Comparison of ENCODE assay signal across 10 cellular contexts in genomic region chr3:185930393-185931107, GRCh38. TPM values are rescaled to one million over a fixed set of nuclear protein-coding genes. Genes with fewer than 3 reads are reported as not detected.
A peak's percentile ranks its signal among the peaks of the same experiment; 100 is the strongest.
DNase-seq lines count a peak whose midpoint lies in the region; ATAC-seq, FAIRE-seq and TF ChIP-seq lines count a peak whose summit lies in the region.
"Had no signal": no experiment of that assay in that cellular context is flagged by ENCODE, and none has a peak within 500 bp of the region (broad histone marks: within the 10 kb centered on the region; RNA-seq: fewer than 3 reads in every experiment).

No MANE protein-coding gene starts in this region.

- H3K27me3 ChIP-seq in endodermal cell (ENCODE audit: control insufficient read depth, insufficient read depth, low read length, poor library complexity, severe bottlenecking) (no peaks in the 10 kb centered on the region), parathyroid adenoma (ENCODE audit: control insufficient read depth, insufficient read depth, low read length) (no peaks in the 10 kb centered on the region)

- peak overlapping the region; percentile 48 for H3K27ac Mint-ChIP-seq in endodermal cell

- H3K36me3 ChIP-seq in endodermal cell (ENCODE audit: control insufficient read depth, insufficient read depth, low read length): peaks cover 83% of the 10 kb centered on the region
- H3K36me3 ChIP-seq in parathyroid adenoma (ENCODE audit: control insufficient read depth, insufficient read depth, low read length): no peaks in the 10 kb centered on the region

- WGBS in endodermal cell (ENCODE audit: insufficient coverage in 1 of 2, insufficient read length in 1 of 2), 2 experiments: 70 to 96% methylated on average over 2 to 3 of the region's 3 CpGs

- H2AFZ ChIP-seq in parathyroid adenoma: no peak overlapping the region

- H3K4me3 Mint-ChIP-seq in endodermal cell: peak overlapping the region; percentile 100

- H3K4me1 ChIP-seq in endodermal cell (ENCODE audit: control insufficient read depth, insufficient read depth, low read length): peaks cover 10% of the 10 kb centered on the region
- H3K4me1 ChIP-seq in parathyroid adenoma: peaks cover 60% of the 10 kb centered on the region

- no peaks in the 10 kb centered on the region for H3K27me3 Mint-ChIP-seq in endodermal cell (ENCODE audit: insufficient read depth)

- peak overlapping the region; percentile 97 for H3K4me2 ChIP-seq in parathyroid adenoma (ENCODE audit: low read length)

- H3K9me3 ChIP-seq in endodermal cell (ENCODE audit: control insufficient read depth, low read length) (no peaks in the 10 kb centered on the region), parathyroid adenoma (ENCODE audit: control insufficient read depth, low read length) (no peaks in the 10 kb centered on the region)

- TF ChIP-seq CTCF in endodermal cell (conservative IDR thresholded peaks at IDR 0.05) (no peak), parathyroid adenoma (IDR thresholded peaks at IDR 0.05) (no peak)

- H3K27ac ChIP-seq in endodermal cell (ENCODE audit: low read depth, low read length): no peak overlapping the region
- H3K27ac ChIP-seq in parathyroid adenoma: no peak overlapping the region

- no peak for FAIRE-seq in GM12891 (lab: Jason Lieb, UNC)

- H3K4me1 Mint-ChIP-seq in endodermal cell: peaks cover 86% of the 10 kb centered on the region

- H3K9ac ChIP-seq in endodermal cell (ENCODE audit: extremely low read depth, low read length, poor library complexity, severe bottlenecking): peak overlapping the region; percentile 99
- H3K9ac ChIP-seq in parathyroid adenoma: no peak overlapping the region

- H3K79me2 ChIP-seq in parathyroid adenoma: peaks cover 62% of the 10 kb centered on the region

- no peak; the same call in 1 of the 2 replicates for TF ChIP-seq POLR2A in GM12891 (IDR thresholded peaks at IDR 0.05; ENCODE audit: low read depth, low read length)

- no peak for ATAC-seq in HG03025 (IDR thresholded peaks at IDR 0.05; ENCODE audit: low FRiP score, unreplicated experiment)

- H3K4me3 ChIP-seq in endodermal cell (ENCODE audit: low read length): peak overlapping the region; percentile 92
- no peak overlapping the region for H3K4me3 ChIP-seq in parathyroid adenoma (ENCODE audit: low read depth, low read length)

- peaks cover 45% of the 10 kb centered on the region for H3K36me3 Mint-ChIP-seq in endodermal cell (ENCODE audit: low read depth)

- no peaks in the 10 kb centered on the region for H3K9me3 Mint-ChIP-seq in endodermal cell

- DNase-seq in GM12891 (ENCODE audit: insufficient read length, low spot score): no peak
- DNase-seq in RKO (ENCODE audit: low spot score): peak; percentile 57
- peak; percentile 15 for DNase-seq in endodermal cell
- no peak for DNase-seq in NCI-H128 (lab: John Stamatoyannopoulos, UW; ENCODE audit: unreplicated experiment)
- no peak for DNase-seq in NCI-H1092 treated with DMSO at 0.1 percent for 48 hours (lab: John Stamatoyannopoulos, UW)
- no peak for DNase-seq in SKM-1 (lab: John Stamatoyannopoulos, UW; ENCODE audit: unreplicated experiment)
- DNase-seq: cortex of kidney, NCI-H1105 had no signal

TF ChIP-seq in GM12891, 5 proteins besides CTCF, POLR2A, EP300 and RAD21:
- TF ChIP-seq POU2F2 (IDR thresholded peaks at IDR 0.05; ENCODE audit: low read depth, low read length) (no peak), POLR2AphosphoS5 (IDR thresholded peaks at IDR 0.05; ENCODE audit: low read depth, low read length) (0 out of 2 replicates have a peak, but pooled peaks have one; percentile 28), PAX5 (IDR thresholded peaks at IDR 0.05; ENCODE audit: insufficient read depth, low read length, severe bottlenecking) (no peak)
TF ChIP-seq in GM12891: peak in this region for 1.

RNA-seq across cellular contexts. Expression of gene TRA2B, which starts 7.3 kb away (rescaled TPM):
- polyA plus RNA-seq in GM12891 (2012; ENCODE audit: low read depth, missing spikeins): 174 TPM
- total RNA-seq in endodermal cell: 100 to 1,000 TPM; 222 to 230 TPM
- 259 TPM for polyA plus RNA-seq in endodermal cell (2013, experiment 1 of 2)
- 232 TPM for polyA plus RNA-seq in endodermal cell (2013, experiment 2 of 2)

Comparison
In these comparisons a context has a peak if more than half of its experiments do, and no peak if none do; other contexts are left out.
1. DNase-seq: peak in RKO (single experiment) and endodermal cell (single experiment); none in GM12891 (single experiment), NCI-H128 (single experiment), NCI-H1092 treated with DMSO at 0.1 percent for 48 hours (single experiment) and SKM-1 (single experiment).